1 cellular context compared by ENCODE assay signal in genomic region chr7:30180718-30181117, GRCh38.
TF ChIP-seq lines count a peak whose summit lies in the region.

No MANE protein-coding gene starts in this region.

TF ChIP-seq in GM12878, 131 proteins besides CTCF, POLR2A, EP300 and RAD21 (continued from another document and continues in another):
- no peak for TF ChIP-seq ZNF592 (IDR thresholded peaks at IDR 0.05)
- no peak for TF ChIP-seq CBX3 (IDR thresholded peaks at IDR 0.05; ENCODE audit: borderline replicate concordance, low read depth)
- TF ChIP-seq SMARCA5 (IDR thresholded peaks at IDR 0.05) = no peak
- no peak for TF ChIP-seq CBX5 (IDR thresholded peaks at IDR 0.05; ENCODE audit: low read depth)
- TF ChIP-seq GABPA (IDR thresholded peaks at IDR 0.05; ENCODE audit: low read depth) = no peak
- 0 out of 2 replicates have a peak, but pooled peaks have one; percentile 39 for TF ChIP-seq NBN (IDR thresholded peaks at IDR 0.05)
- TF ChIP-seq MTA3 (IDR thresholded peaks at IDR 0.05; ENCODE audit: borderline replicate concordance, low read length) = no peak
- TF ChIP-seq RB1 (IDR thresholded peaks at IDR 0.05; ENCODE audit: borderline replicate concordance) = no peak
- peak; percentile 31; the same call in 1 of the 2 replicates for TF ChIP-seq PKNOX1 (IDR thresholded peaks at IDR 0.05)
- no peak for TF ChIP-seq CEBPB (IDR thresholded peaks at IDR 0.05; ENCODE audit: borderline replicate concordance in 1 of 2, low read depth in 2 of 2, low read length in 2 of 2)
- TF ChIP-seq IRF3 (IDR thresholded peaks at IDR 0.05) = no peak
- TF ChIP-seq RELA (IDR thresholded peaks at IDR 0.05; ENCODE audit: borderline replicate concordance, partially characterized antibody) = no peak
- no peak for TF ChIP-seq ZBTB4 (CRISPR knock-in tag; IDR thresholded peaks at IDR 0.05)
- TF ChIP-seq MEF2B (IDR thresholded peaks at IDR 0.05; ENCODE audit: partially characterized antibody, poor library complexity, severe bottlenecking) = no peak
- no peak for TF ChIP-seq E2F8 (IDR thresholded peaks at IDR 0.05; ENCODE audit: low read depth, partially characterized antibody)
- TF ChIP-seq NRF1 (conservative IDR thresholded peaks at IDR 0.05; ENCODE audit: low read depth, low read length) = no peak
- TF ChIP-seq ZNF207 (IDR thresholded peaks at IDR 0.05; ENCODE audit: borderline replicate concordance) = no peak
- no peak for TF ChIP-seq YBX1 (IDR thresholded peaks at IDR 0.05)
- TF ChIP-seq, protein P1, sequence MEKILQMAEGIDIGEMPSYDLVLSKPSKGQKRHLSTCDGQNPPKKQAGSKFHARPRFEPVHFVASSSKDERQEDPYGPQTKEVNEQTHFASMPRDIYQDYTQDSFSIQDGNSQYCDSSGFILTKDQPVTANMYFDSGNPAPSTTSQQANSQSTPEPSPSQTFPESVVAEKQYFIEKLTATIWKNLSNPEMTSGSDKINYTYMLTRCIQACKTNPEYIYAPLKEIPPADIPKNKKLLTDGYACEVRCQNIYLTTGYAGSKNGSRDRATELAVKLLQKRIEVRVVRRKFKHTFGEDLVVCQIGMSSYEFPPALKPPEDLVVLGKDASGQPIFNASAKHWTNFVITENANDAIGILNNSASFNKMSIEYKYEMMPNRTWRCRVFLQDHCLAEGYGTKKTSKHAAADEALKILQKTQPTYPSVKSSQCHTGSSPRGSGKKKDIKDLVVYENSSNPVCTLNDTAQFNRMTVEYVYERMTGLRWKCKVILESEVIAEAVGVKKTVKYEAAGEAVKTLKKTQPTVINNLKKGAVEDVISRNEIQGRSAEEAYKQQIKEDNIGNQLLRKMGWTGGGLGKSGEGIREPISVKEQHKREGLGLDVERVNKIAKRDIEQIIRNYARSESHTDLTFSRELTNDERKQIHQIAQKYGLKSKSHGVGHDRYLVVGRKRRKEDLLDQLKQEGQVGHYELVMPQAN (conservative IDR thresholded peaks at IDR 0.05) = no peak
- no peak for TF ChIP-seq ASH2L (IDR thresholded peaks at IDR 0.05; ENCODE audit: borderline replicate concordance, low read depth)
- TF ChIP-seq PBX3 (IDR thresholded peaks at IDR 0.05; ENCODE audit: insufficient replicate concordance, low read depth, low read length) = no peak
- no peak for TF ChIP-seq SRF (IDR thresholded peaks at IDR 0.05; ENCODE audit: low read depth in 2 of 2, low read length in 2 of 2)
- TF ChIP-seq, protein P2, sequence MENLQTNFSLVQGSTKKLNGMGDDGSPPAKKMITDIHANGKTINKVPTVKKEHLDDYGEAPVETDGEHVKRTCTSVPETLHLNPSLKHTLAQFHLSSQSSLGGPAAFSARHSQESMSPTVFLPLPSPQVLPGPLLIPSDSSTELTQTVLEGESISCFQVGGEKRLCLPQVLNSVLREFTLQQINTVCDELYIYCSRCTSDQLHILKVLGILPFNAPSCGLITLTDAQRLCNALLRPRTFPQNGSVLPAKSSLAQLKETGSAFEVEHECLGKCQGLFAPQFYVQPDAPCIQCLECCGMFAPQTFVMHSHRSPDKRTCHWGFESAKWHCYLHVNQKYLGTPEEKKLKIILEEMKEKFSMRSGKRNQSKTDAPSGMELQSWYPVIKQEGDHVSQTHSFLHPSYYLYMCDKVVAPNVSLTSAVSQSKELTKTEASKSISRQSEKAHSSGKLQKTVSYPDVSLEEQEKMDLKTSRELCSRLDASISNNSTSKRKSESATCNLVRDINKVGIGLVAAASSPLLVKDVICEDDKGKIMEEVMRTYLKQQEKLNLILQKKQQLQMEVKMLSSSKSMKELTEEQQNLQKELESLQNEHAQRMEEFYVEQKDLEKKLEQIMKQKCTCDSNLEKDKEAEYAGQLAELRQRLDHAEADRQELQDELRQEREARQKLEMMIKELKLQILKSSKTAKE (IDR thresholded peaks at IDR 0.05; ENCODE audit: low read depth, poor library complexity, severe bottlenecking) = no peak
- TF ChIP-seq POU2F2 (IDR thresholded peaks at IDR 0.05; ENCODE audit: borderline replicate concordance, low read depth, low read length) = no peak
- no peak for TF ChIP-seq MAX (IDR thresholded peaks at IDR 0.05; ENCODE audit: low read depth, low read length)
- TF ChIP-seq, protein P3, sequence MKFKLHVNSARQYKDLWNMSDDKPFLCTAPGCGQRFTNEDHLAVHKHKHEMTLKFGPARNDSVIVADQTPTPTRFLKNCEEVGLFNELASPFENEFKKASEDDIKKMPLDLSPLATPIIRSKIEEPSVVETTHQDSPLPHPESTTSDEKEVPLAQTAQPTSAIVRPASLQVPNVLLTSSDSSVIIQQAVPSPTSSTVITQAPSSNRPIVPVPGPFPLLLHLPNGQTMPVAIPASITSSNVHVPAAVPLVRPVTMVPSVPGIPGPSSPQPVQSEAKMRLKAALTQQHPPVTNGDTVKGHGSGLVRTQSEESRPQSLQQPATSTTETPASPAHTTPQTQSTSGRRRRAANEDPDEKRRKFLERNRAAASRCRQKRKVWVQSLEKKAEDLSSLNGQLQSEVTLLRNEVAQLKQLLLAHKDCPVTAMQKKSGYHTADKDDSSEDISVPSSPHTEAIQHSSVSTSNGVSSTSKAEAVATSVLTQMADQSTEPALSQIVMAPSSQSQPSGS (IDR thresholded peaks at IDR 0.05; ENCODE audit: low read length) = peak; percentile 27; the same call in 1 of the 2 replicates
- no peak for TF ChIP-seq HCFC1 (IDR thresholded peaks at IDR 0.05; ENCODE audit: low read length)
- no peak for TF ChIP-seq ZNF622 (IDR thresholded peaks at IDR 0.05)
- no peak for TF ChIP-seq RELB (IDR thresholded peaks at IDR 0.05; ENCODE audit: low read depth)
- TF ChIP-seq, protein P4, sequence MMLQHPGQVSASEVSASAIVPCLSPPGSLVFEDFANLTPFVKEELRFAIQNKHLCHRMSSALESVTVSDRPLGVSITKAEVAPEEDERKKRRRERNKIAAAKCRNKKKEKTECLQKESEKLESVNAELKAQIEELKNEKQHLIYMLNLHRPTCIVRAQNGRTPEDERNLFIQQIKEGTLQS (IDR thresholded peaks at IDR 0.05; ENCODE audit: borderline replicate concordance, extremely low read depth, low read depth, low read length) = no peak
- no peak for TF ChIP-seq TCF12 (IDR thresholded peaks at IDR 0.05; ENCODE audit: low read depth, low read length)
- TF ChIP-seq HDAC6 (IDR thresholded peaks at IDR 0.05; ENCODE audit: unreplicated experiment) = no peak
- no peak for TF ChIP-seq ETV6 (conservative IDR thresholded peaks at IDR 0.05 in 1 of 2, IDR thresholded peaks at IDR 0.05 in 1 of 2; ENCODE audit: borderline replicate concordance in 1 of 2, low read depth in 1 of 2)
- no peak for TF ChIP-seq SUPT20H (IDR thresholded peaks at IDR 0.05; ENCODE audit: borderline replicate concordance, control insufficient read depth, low read depth, low read length)
